1 cellular context compared by ENCODE assay signal in genomic region chr9:127417130-127418036, GRCh38.
TF ChIP-seq lines count a peak whose summit lies in the region.

No MANE protein-coding gene starts in this region.

TF ChIP-seq in A549, 52 proteins besides CTCF, POLR2A, EP300 and RAD21 (continued from another document):
- TF ChIP-seq HMGXB4 (CRISPR knock-in tag; IDR thresholded peaks at IDR 0.05; ENCODE audit: borderline replicate concordance): no peak
- no peak for TF ChIP-seq HOXB13 (CRISPR knock-in tag; IDR thresholded peaks at IDR 0.05; ENCODE audit: low read depth)
- no peak for TF ChIP-seq JUNB (IDR thresholded peaks at IDR 0.05)
- no peak for TF ChIP-seq SREBF2 (IDR thresholded peaks at IDR 0.05)
- TF ChIP-seq HOXA7 (CRISPR knock-in tag; IDR thresholded peaks at IDR 0.05): no peak
- TF ChIP-seq KDM1A (IDR thresholded peaks at IDR 0.05; ENCODE audit: low read depth): no peak
